Comparison of ENCODE assay signal across 10 cellular contexts in the genomic region with DNA sequence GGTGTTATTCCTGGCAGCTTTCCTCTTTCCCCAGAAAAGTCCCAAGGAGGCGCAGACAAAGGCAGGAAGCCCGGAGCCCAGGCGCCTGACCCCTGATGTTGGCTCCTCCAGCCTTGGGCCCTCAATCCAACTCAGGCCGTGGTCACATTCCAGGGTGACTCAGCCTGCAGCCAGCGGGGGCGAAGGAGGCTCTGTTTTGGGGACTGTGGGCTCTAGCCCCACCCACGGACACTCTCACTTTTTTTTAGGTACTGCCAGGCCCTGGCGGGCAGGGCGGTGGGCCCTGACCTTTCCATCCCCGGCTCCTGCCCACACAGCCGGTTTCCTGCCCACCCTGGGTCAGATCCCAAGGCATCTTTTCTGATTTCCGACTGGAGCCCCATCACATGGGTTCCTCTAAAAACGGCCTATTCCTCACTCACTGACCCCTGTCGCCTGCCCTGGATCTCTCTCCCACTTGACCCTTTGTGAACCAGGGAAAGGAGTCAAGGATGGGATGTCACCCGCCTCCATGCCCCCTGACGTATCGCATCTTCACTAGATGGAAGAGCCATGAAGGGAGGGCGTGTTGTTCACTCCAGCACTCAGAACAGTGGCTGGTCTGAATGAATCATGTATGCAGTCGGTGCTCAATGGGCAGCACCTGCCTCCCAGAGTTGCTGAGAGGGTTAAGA. TPM values are rescaled to one million over a fixed set of nuclear protein-coding genes. Genes with fewer than 3 reads are reported as not detected.
DNase-seq lines count a peak whose midpoint lies in the region; ATAC-seq and TF ChIP-seq lines count a peak whose summit lies in the region.
"Had no signal": no experiment of that assay in that cellular context is flagged by ENCODE, and none has a peak within 500 bp of the region (broad histone marks: within the 10 kb centered on the region; RNA-seq: fewer than 3 reads in every experiment).

No MANE protein-coding gene starts in this region.

- peaks cover 11 to 31% of the 10 kb centered on the region in 2 donors for H3K27me3 ChIP-seq in left lung

- H3K4me1 ChIP-seq in left lung = peaks cover 4 to 8% of the 10 kb centered on the region in 2 donors

- peak; percentile 89 for DNase-seq in HS-5 (ENCODE audit: low read depth)
- peak; percentile 89 to 90 for DNase-seq in cardiac fibroblast (ENCODE audit: low read depth in 2 of 2)
- DNase-seq in left lung = peak in 1 of 2 donors; percentile 65
- DNase-seq in stromal cell of bone marrow (ENCODE audit: low read depth) = peak; percentile 86
- DNase-seq in NCI-H1694 (lab: John Stamatoyannopoulos, UW) = no peak
- DNase-seq: activated CD4-positive, alpha-beta T cell treated with anti-CD3 and anti-CD28 coated beads, Interleukin-2, amount 50 U/mL, for 48 hours had no signal

- H3K4me3 ChIP-seq in cardiac fibroblast (replicated peaks in 1 of 2; ENCODE audit: low read depth in 2 of 2, low read length in 2 of 2) = no peak overlapping the region
- no peak overlapping the region for H3K4me3 ChIP-seq in left lung

- H3K9me3 ChIP-seq in left lung = no peaks in the 10 kb centered on the region

- TF ChIP-seq CTCF in cardiac fibroblast (IDR thresholded peaks at IDR 0.05; ENCODE audit: low read depth, low read length) (no peak), left lung (IDR thresholded peaks at IDR 0.05) (no peak)

- no peaks in the 10 kb centered on the region for H3K36me3 ChIP-seq in left lung

- ATAC-seq in left lung (peak; percentile 74), GM21723 (IDR thresholded peaks at IDR 0.05; ENCODE audit: unreplicated experiment) (no peak), GM18868 (IDR thresholded peaks at IDR 0.05; ENCODE audit: unreplicated experiment) (no peak), GM18519 (IDR thresholded peaks at IDR 0.05; ENCODE audit: low FRiP score, unreplicated experiment) (no peak)

- intact Hi-C loops in left lung (cut with DNase I) = no loop called here

- H3K27ac ChIP-seq in left lung = peak overlapping the region; percentile 53 to 62
- H3K27ac ChIP-seq: KMS-11 had no signal

RNA-seq across cellular contexts. Expression of a gene that starts 5.5 kb away (rescaled TPM):
- 10 to 100 TPM; 32.9 to 46.0 TPM for total RNA-seq in left lung
